In genomic region chr7:36066021-36066664, GRCh38 we compare ENCODE assay signal across 34 cellular contexts.
"Had no signal": no experiment of that assay in that cellular context is flagged by ENCODE, and none has a peak within 500 bp of the region (broad histone marks: within the 10 kb centered on the region; RNA-seq: fewer than 3 reads in every experiment).

No MANE protein-coding gene starts in this region.

- H3K36me3 ChIP-seq: adrenal gland, cardiac muscle cell had no signal

- DNase-seq: activated B cell treated with CpG ODN at 0.5 μM for 24 hours; activated CD4-positive, alpha-beta memory T cell treated with anti-CD3 and anti-CD28 coated beads for 36 hours; activated CD4-positive, alpha-beta T cell treated with anti-CD3 and anti-CD28 coated beads for 4 hours; activated CD4-positive, alpha-beta T cell treated with anti-CD3 and anti-CD28 coated beads, Interleukin-2, amount 10 ng/mL, durations not matched to agents 24 days and 14 days; activated CD4-positive, alpha-beta T cell treated with anti-CD3 and anti-CD28 coated beads, Interleukin-2, amount 50 U/mL, for 1 hour; activated CD4-positive, alpha-beta T cell treated with anti-CD3 and anti-CD28 coated beads, Interleukin-2, amount 50 U/mL, for 4 hours; activated CD4-positive, CD25-positive, alpha-beta regulatory T cell treated with anti-CD3 and anti-CD28 coated beads, Interleukin-2, amount 50 U/mL, for 72 hours; activated CD8-positive, alpha-beta memory T cell treated with anti-CD3 and anti-CD28 coated beads, Interleukin-2, amount 50 U/mL, for 4 hours; activated CD8-positive, alpha-beta T cell treated with anti-CD3 and anti-CD28 coated beads for 36 hours; activated effector memory CD4-positive, alpha-beta T cell treated with anti-CD3 and anti-CD28 coated beads, Interleukin-2, amount 50 U/mL, for 16 hours; activated gamma-delta T cell treated with Interleukin-2 at 50 U/mL for 16 hours; activated naive CD4-positive, alpha-beta T cell; activated naive CD4-positive, alpha-beta T cell treated with anti-CD3 and anti-CD28 coated beads for 36 hours; activated naive CD4-positive, alpha-beta T cell treated with anti-CD3 and anti-CD28 coated beads, Interleukin-2, amount 50 U/mL, for 16 hours; activated naive CD8-positive, alpha-beta T cell treated with anti-CD3 and anti-CD28 coated beads for 36 hours; activated T-cell treated with anti-CD3 and anti-CD28 coated beads for 4 hours; activated T-cell treated with anti-CD3 and anti-CD28 coated beads, Interleukin-2, amount 50 U/mL, for 1 hour; activated T-cell treated with anti-CD3 and anti-CD28 coated beads, Interleukin-2, amount 50 U/mL, for 4 hours; activated T-cell treated with anti-CD3 and anti-CD28 coated beads, Interleukin-2, amount 50 U/mL, for 72 hours; amniotic stem cell; aorta; caudate nucleus; SW 1271; T-helper 1 cell; T-helper 2 cell; T-helper 9 cell had no signal

- H3K9me3 ChIP-seq: adrenal gland had no signal

- H3K4me3 ChIP-seq: cardiac muscle cell had no signal

- H3K27me3 ChIP-seq: adrenal gland, cardiac muscle cell had no signal

- FAIRE-seq: astrocyte, bronchial epithelial cell, TTC549 had no signal

- ATAC-seq: activated CD8-positive, alpha-beta T cell treated with anti-CD3 and anti-CD28 coated beads for 36 hours; activated naive CD4-positive, alpha-beta T cell treated with anti-CD3 and anti-CD28 coated beads, Interleukin-2, amount 50 U/mL, for 72 hours; activated T-cell treated with anti-CD3 and anti-CD28 coated beads, Interleukin-2, amount 50 U/mL, for 4 hours; activated T-cell treated with anti-CD3 and anti-CD28 coated beads, Interleukin-2, amount 50 U/mL, for 72 hours; activated T-helper 17 cell treated with anti-CD3 and anti-CD28 coated beads, Interleukin-2, amount 50 U/mL, for 72 hours had no signal

- H3K27ac ChIP-seq: adrenal gland, cardiac muscle cell, VCaP had no signal
